8 cellular contexts compared by ENCODE assay signal in genomic region chr19:47095707-47096704, GRCh38. TPM values are rescaled to one million over a fixed set of nuclear protein-coding genes. Genes with fewer than 3 reads are reported as not detected.
DNase-seq lines count a peak whose midpoint lies in the region; ATAC-seq and TF ChIP-seq lines count a peak whose summit lies in the region.

No MANE protein-coding gene starts in this region.

- peak overlapping the region; percentile 58 for H3K27ac ChIP-seq in CD8-positive, alpha-beta T cell (ENCODE audit: low read depth, low read length)
- peak overlapping the region; percentile 77 for H3K27ac ChIP-seq in PC-9
- H3K27ac ChIP-seq in effector memory CD4-positive, alpha-beta T cell (ENCODE audit: insufficient read depth, low read length, poor library complexity, severe bottlenecking) = peak overlapping the region; percentile 85

- no peak overlapping the region for H3K4me3 ChIP-seq in CD8-positive, alpha-beta T cell (ENCODE audit: low read depth, low read length)
- peak overlapping the region; percentile 11; the same call in 1 of the 2 replicates for H3K4me3 ChIP-seq in PC-9
- H3K4me3 ChIP-seq in effector memory CD4-positive, alpha-beta T cell (ENCODE audit: insufficient read depth, low read depth, low read length, poor library complexity, severe bottlenecking) = no peak overlapping the region

- CTCF ChIA-PET in CD8-positive, alpha-beta T cell (lab: Charles Lee) = interaction anchor here (0.8 to 1.8 kb wide), 4 partner anchors 9 to 29 kb away, joined by 3 to 7 read pairs (median 5); no protein-coding TSS in a partner anchor
- CTCF ChIA-PET in PC-9 (lab: Charles Lee) = interaction anchor here (0.5 kb wide), 1 partner anchor 221 kb away, joined by 3 read pairs; no protein-coding TSS in a partner anchor

- TF ChIP-seq CTCF in CD8-positive, alpha-beta T cell (IDR thresholded peaks at IDR 0.05) = no peak
- TF ChIP-seq CTCF in PC-9 (conservative IDR thresholded peaks at IDR 0.05) (no peak), neural crest cell (conservative IDR thresholded peaks at IDR 0.05) (no peak)

- H3K27me3 ChIP-seq in CD8-positive, alpha-beta T cell (ENCODE audit: insufficient read depth, low read length) = no peaks in the 10 kb centered on the region
- H3K27me3 ChIP-seq in PC-9 (ENCODE audit: insufficient read depth, low read depth) = no peaks in the 10 kb centered on the region
- no peaks in the 10 kb centered on the region for H3K27me3 ChIP-seq in effector memory CD4-positive, alpha-beta T cell (replicated peaks; ENCODE audit: control insufficient read depth, insufficient read depth, low read length, poor library complexity, severe bottlenecking)

- DNase-seq in CD8-positive, alpha-beta T cell = no peak
- DNase-seq in PC-9 (peak; percentile 98), neural crest cell (ENCODE audit: low read depth, low spot score) (no peak), GM03348 (ENCODE audit: low spot score) (no peak), OCI-M2 (lab: John Stamatoyannopoulos, UW; ENCODE audit: unreplicated experiment) (no peak)
- peak in 1 of 3 donors; percentile 25 for DNase-seq in effector memory CD4-positive, alpha-beta T cell

- H2AFZ ChIP-seq in PC-9 = no peak overlapping the region

- peaks cover 26% of the 10 kb centered on the region for H3K4me1 ChIP-seq in CD8-positive, alpha-beta T cell (ENCODE audit: insufficient read depth, low read length)
- peaks cover 42% of the 10 kb centered on the region for H3K4me1 ChIP-seq in PC-9 (replicated peaks; ENCODE audit: insufficient read depth)
- H3K4me1 ChIP-seq in effector memory CD4-positive, alpha-beta T cell (ENCODE audit: control insufficient read depth, insufficient read depth, low read length, poor library complexity, severe bottlenecking) = peaks cover 22% of the 10 kb centered on the region

- no peaks in the 10 kb centered on the region for H3K9me3 Mint-ChIP-seq in CD8-positive, alpha-beta T cell
- no peaks in the 10 kb centered on the region for H3K9me3 Mint-ChIP-seq in neural crest cell

- no peak for ATAC-seq in CD8-positive, alpha-beta T cell
- no peak for ATAC-seq in HG02970 (IDR thresholded peaks at IDR 0.05; ENCODE audit: low FRiP score, unreplicated experiment)
- ATAC-seq in HG03460 (IDR thresholded peaks at IDR 0.05; ENCODE audit: unreplicated experiment) = no peak

- intact Hi-C loops in CD8-positive, alpha-beta T cell (cut with DNase I, micrococcal nuclease) = loop anchor here (2.0 kb wide), 2 partner anchors 15 to 17 kb away; partner anchors contain the start of gene ZC3H4 (in 1 of the 2)
- intact Hi-C loops in PC-9 (cut with micrococcal nuclease; ENCODE audit: unreplicated experiment) = loop anchor here (1.0 kb wide), 1 partner anchor 17 kb away; the partner anchor contains the start of gene ZC3H4

- no peaks in the 10 kb centered on the region for H3K9me3 ChIP-seq in CD8-positive, alpha-beta T cell (ENCODE audit: low read length)
- H3K9me3 ChIP-seq in PC-9 (ENCODE audit: insufficient read depth, low read depth) = no peaks in the 10 kb centered on the region
- H3K9me3 ChIP-seq in effector memory CD4-positive, alpha-beta T cell (ENCODE audit: control insufficient read depth, low read length) = no peaks in the 10 kb centered on the region

- peaks cover 48% of the 10 kb centered on the region for H3F3A ChIP-seq in PC-9 (ENCODE audit: insufficient read depth, low read depth)

- peaks cover 13% of the 10 kb centered on the region for H3K36me3 ChIP-seq in CD8-positive, alpha-beta T cell (ENCODE audit: insufficient read depth, low read length)
- peaks cover 7% of the 10 kb centered on the region; the same call in 1 of the 2 replicates for H3K36me3 ChIP-seq in PC-9 (ENCODE audit: low read depth)
- peaks cover 19% of the 10 kb centered on the region for H3K36me3 ChIP-seq in effector memory CD4-positive, alpha-beta T cell (ENCODE audit: control insufficient read depth, insufficient read depth, low read length)

- H3K27me3 Mint-ChIP-seq in CD8-positive, alpha-beta T cell (ENCODE audit: low read depth) = no peaks in the 10 kb centered on the region
- no peaks in the 10 kb centered on the region for H3K27me3 Mint-ChIP-seq in neural crest cell (ENCODE audit: low read depth)

- no peaks in the 10 kb centered on the region; the same call in 1 of the 2 replicates for H4K20me1 ChIP-seq in PC-9 (ENCODE audit: insufficient read depth)

- POLR2A ChIA-PET in CD8-positive, alpha-beta T cell (lab: Charles Lee) = interaction anchor here (1.0 to 2.3 kb wide), 4 partner anchors 11 to 17 kb away, joined by 3 to 6 read pairs (median 4); partner anchors contain the start of gene ZC3H4
- POLR2A ChIA-PET in PC-9 (lab: Charles Lee; ENCODE audit: unreplicated experiment) = interaction anchor here (0.6 to 1.3 kb wide), 2 partner anchors 16 to 17 kb away, joined by 4 to 19 read pairs; partner anchors contain the start of gene ZC3H4

- H3K4me1 Mint-ChIP-seq in CD8-positive, alpha-beta T cell (ENCODE audit: low read depth) = peaks cover 54% of the 10 kb centered on the region
- H3K4me1 Mint-ChIP-seq in neural crest cell = peaks cover 54% of the 10 kb centered on the region

- H3K36me3 Mint-ChIP-seq in CD8-positive, alpha-beta T cell = peaks cover 59% of the 10 kb centered on the region
- peaks cover 11% of the 10 kb centered on the region for H3K36me3 Mint-ChIP-seq in neural crest cell (ENCODE audit: low read depth)

- H3K4me2 ChIP-seq in PC-9 = peak overlapping the region; percentile 68

- H3K27ac Mint-ChIP-seq in CD8-positive, alpha-beta T cell = peak overlapping the region; percentile 94
- H3K27ac Mint-ChIP-seq in neural crest cell (ENCODE audit: unreplicated experiment) = peak overlapping the region; percentile 78

- H3K79me2 ChIP-seq in PC-9 (ENCODE audit: low read depth) = peaks cover 67% of the 10 kb centered on the region

- H3K9me2 ChIP-seq in PC-9 (ENCODE audit: insufficient read depth) = no peaks in the 10 kb centered on the region

- BruUV-seq in PC-9 (replicated peaks; lab: Mats Ljungman, UMichigan) = TSS peak; percentile 74

- H3K4me3 Mint-ChIP-seq in CD8-positive, alpha-beta T cell = no peak overlapping the region
- no peak overlapping the region for H3K4me3 Mint-ChIP-seq in neural crest cell

RNA-seq across cellular contexts. Expression of gene ZC3H4, which starts 17.6 kb away (rescaled TPM):
- 10 to 100 TPM; 30.0 to 33.0 TPM for total RNA-seq in CD8-positive, alpha-beta T cell
- total RNA-seq in PC-9 (2021) = 41.6 and 51.9 TPM in 2 replicates
- total RNA-seq in neural crest cell = 103 and 104 TPM in 2 replicates

RNA-seq across cellular contexts. Expression of gene SAE1, which starts 34.6 kb away (rescaled TPM):
- 10 to 100 TPM; 22.4 TPM for total RNA-seq in CD8-positive, alpha-beta T cell
- total RNA-seq in PC-9 (2021) (133 and 148 TPM in 2 replicates), neural crest cell (272 and 280 TPM in 2 replicates)

RNA-seq across cellular contexts. Expression of gene TMEM160, which starts 47.6 kb away (rescaled TPM):
- total RNA-seq in CD8-positive, alpha-beta T cell = 10 to 100 TPM; 17.9 to 18.4 TPM
- 46.3 and 76.5 TPM in 2 replicates for total RNA-seq in PC-9 (2021)
- total RNA-seq in neural crest cell = 51.1 and 57.5 TPM in 2 replicates

Comparison
In these comparisons a context has a peak if more than half of its experiments do, and no peak if none do; other contexts are left out.
1. DNase-seq: peak in PC-9 (2 of 2); none in CD8-positive, alpha-beta T cell (0 of 7), neural crest cell (single experiment), GM03348 (single experiment) and OCI-M2 (single experiment).
2. Peak in every context shown above with its lines, with median percentiles within 50 percentile points of each other: H3K27ac ChIP-seq.